ENCODE assay signal across 9 cellular contexts in genomic region chr18:12049983-12050811, GRCh38. TPM values are rescaled to one million over a fixed set of nuclear protein-coding genes. Genes with fewer than 3 reads are reported as not detected.
DNase-seq lines count a peak whose midpoint lies in the region; ATAC-seq and TF ChIP-seq lines count a peak whose summit lies in the region.
"Had no signal": no experiment of that assay in that cellular context is flagged by ENCODE, and none has a peak within 500 bp of the region (broad histone marks: within the 10 kb centered on the region; RNA-seq: fewer than 3 reads in every experiment).

No MANE protein-coding gene starts in this region.

- intact Hi-C loops in vagina (cut with DNase I): no loop called here
- intact Hi-C loops in heart left ventricle (cut with DNase I): no loop called here

- 66 to 85% (median 69%) methylated on average over 9 of the region's 9 CpGs for WGBS in heart left ventricle, 4 donors

- H3K27me3 ChIP-seq in Peyer's patch: no peaks in the 10 kb centered on the region
- H3K27me3 ChIP-seq in vagina: no peaks in the 10 kb centered on the region
- H3K27me3 ChIP-seq in heart left ventricle: peaks cover 0 to 4% (median 0%) of the 10 kb centered on the region in 9 donors
- H3K27me3 ChIP-seq: pancreas had no signal

- ATAC-seq in GM21360 (IDR thresholded peaks at IDR 0.05; ENCODE audit: unreplicated experiment): peak; percentile 80
- peak; percentile 82 for ATAC-seq in HG03103 (IDR thresholded peaks at IDR 0.05; ENCODE audit: low read depth, unreplicated experiment)
- no peak for ATAC-seq in heart left ventricle

- H3K9me3 ChIP-seq in Peyer's patch (no peaks in the 10 kb centered on the region), vagina (no peaks in the 10 kb centered on the region), heart left ventricle (no peaks in the 10 kb centered on the region)
- H3K9me3 ChIP-seq: pancreas had no signal

- H3K27ac ChIP-seq in Peyer's patch (peak overlapping the region in 1 of 4 donors; percentile 60), vagina (no peak overlapping the region), heart left ventricle (peak overlapping the region in 1 of 12 donors; percentile 13)
- H3K27ac ChIP-seq: pancreas had no signal

- H3K4me1 ChIP-seq in Peyer's patch: peaks cover 0 to 5% (median 0%) of the 10 kb centered on the region in 4 donors
- no peaks in the 10 kb centered on the region for H3K4me1 ChIP-seq in vagina
- peaks cover 0 to 36% (median 0%) of the 10 kb centered on the region in 12 donors for H3K4me1 ChIP-seq in heart left ventricle

- H3K4me3 ChIP-seq in Peyer's patch: no peak overlapping the region
- H3K4me3 ChIP-seq in vagina: no peak overlapping the region
- no peak overlapping the region for H3K4me3 ChIP-seq in heart left ventricle
- H3K4me3 ChIP-seq: pancreas had no signal

- no peaks in the 10 kb centered on the region for H3K36me3 ChIP-seq in Peyer's patch
- H3K36me3 ChIP-seq in vagina: no peaks in the 10 kb centered on the region
- H3K36me3 ChIP-seq in heart left ventricle: no peaks in the 10 kb centered on the region
- H3K36me3 ChIP-seq: pancreas had no signal

- no peak for TF ChIP-seq POLR2A in Peyer's patch (IDR thresholded peaks at IDR 0.05)
- TF ChIP-seq POLR2A in vagina (IDR thresholded peaks at IDR 0.05): no peak
- no peak for TF ChIP-seq POLR2A in heart left ventricle (IDR thresholded peaks at IDR 0.05)

- DNase-seq in GM10266 (ENCODE audit: extremely low spot score): peak; percentile 48
- DNase-seq in Peyer's patch: peak in 2 of 3 donors; percentile 45 to 61
- no peak for DNase-seq in vagina (ENCODE audit: extremely low spot score in 2 of 2)
- no peak for DNase-seq in HCEC 1CT
- DNase-seq in NCI-H526 (lab: John Stamatoyannopoulos, UW): no peak
- no peak for DNase-seq in heart left ventricle
- DNase-seq: pancreas had no signal

- TF ChIP-seq CTCF in GM10266 (IDR thresholded peaks at IDR 0.05; ENCODE audit: control insufficient read depth, insufficient read depth, low read depth, missing control alignments): no peak
- TF ChIP-seq CTCF in Peyer's patch (IDR thresholded peaks at IDR 0.05): no peak
- no peak for TF ChIP-seq CTCF in vagina (IDR thresholded peaks at IDR 0.05)
- no peak for TF ChIP-seq CTCF in heart left ventricle (IDR thresholded peaks at IDR 0.05)

RNA-seq across cellular contexts. Expression of gene ANKRD62, which starts 43.4 kb away (rescaled TPM):
- total RNA-seq in Peyer's patch (not detected), vagina (1.2 TPM), heart left ventricle (not detected)
- polyA plus RNA-seq in heart left ventricle: not detected

Comparison
In these comparisons a context has a peak if more than half of its experiments do, and no peak if none do; other contexts are left out.
1. DNase-seq: peak in GM10266 (single experiment) and Peyer's patch (2 of 3); none in vagina (0 of 2), HCEC 1CT (single experiment), NCI-H526 (0 of 2) and heart left ventricle (0 of 5).
2. ATAC-seq: peak in GM21360 (single experiment) and HG03103 (single experiment); none in heart left ventricle (0 of 4).